In the genomic region with DNA sequence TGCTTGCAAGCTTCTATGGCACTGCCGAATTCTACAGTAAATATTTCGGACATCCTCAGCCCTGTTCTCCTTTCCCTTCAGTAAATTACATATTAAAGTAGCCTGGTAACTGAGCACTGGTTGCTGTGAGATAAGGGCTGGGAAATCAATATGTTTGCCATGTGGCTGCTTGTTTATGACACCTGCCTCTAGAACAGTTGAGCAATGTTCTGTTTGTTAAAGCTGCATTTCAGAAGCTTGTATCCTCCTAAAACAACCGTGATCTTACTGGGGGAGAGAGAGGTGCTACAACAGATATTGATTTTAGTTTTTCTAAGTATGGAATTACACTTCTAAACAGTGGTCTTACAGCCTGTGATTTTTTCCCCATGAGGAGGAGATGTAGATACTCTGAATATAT, we compare ENCODE assay signal across 1 cellular context.
TF ChIP-seq lines count a peak whose summit lies in the region.

No MANE protein-coding gene starts in this region.

TF ChIP-seq in HepG2, 621 proteins besides CTCF, POLR2A, EP300 and RAD21 (continued from another document and continues in another):
- TF ChIP-seq, protein P1, sequence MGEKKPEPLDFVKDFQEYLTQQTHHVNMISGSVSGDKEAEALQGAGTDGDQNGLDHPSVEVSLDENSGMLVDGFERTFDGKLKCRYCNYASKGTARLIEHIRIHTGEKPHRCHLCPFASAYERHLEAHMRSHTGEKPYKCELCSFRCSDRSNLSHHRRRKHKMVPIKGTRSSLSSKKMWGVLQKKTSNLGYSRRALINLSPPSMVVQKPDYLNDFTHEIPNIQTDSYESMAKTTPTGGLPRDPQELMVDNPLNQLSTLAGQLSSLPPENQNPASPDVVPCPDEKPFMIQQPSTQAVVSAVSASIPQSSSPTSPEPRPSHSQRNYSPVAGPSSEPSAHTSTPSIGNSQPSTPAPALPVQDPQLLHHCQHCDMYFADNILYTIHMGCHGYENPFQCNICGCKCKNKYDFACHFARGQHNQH (CRISPR knock-in tag; IDR thresholded peaks at IDR 0.05): 0 out of 2 replicates have a peak, but pooled peaks have one; percentile 43
- TF ChIP-seq, protein P2, sequence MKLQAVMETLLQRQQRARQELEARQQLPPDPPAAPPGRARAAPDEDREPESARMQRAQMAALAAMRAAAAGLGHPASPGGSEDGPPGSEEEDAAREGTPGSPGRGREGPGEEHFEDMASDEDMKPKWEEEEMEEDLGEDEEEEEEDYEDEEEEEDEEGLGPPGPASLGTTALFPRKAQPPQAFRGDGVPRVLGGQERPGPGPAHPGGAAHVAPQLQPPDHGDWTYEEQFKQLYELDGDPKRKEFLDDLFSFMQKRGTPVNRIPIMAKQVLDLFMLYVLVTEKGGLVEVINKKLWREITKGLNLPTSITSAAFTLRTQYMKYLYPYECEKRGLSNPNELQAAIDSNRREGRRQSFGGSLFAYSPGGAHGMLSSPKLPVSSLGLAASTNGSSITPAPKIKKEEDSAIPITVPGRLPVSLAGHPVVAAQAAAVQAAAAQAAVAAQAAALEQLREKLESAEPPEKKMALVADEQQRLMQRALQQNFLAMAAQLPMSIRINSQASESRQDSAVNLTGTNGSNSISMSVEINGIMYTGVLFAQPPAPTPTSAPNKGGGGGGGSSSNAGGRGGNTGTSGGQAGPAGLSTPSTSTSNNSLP (IDR thresholded peaks at IDR 0.05; ENCODE audit: low read depth, low read length): peak; percentile 83
- TF ChIP-seq ATF7-NPFF (CRISPR knock-in tag; IDR thresholded peaks at IDR 0.05; ENCODE audit: low read depth) (no peak), SP2 (CRISPR knock-in tag; IDR thresholded peaks at IDR 0.05) (no peak), KLF13 (CRISPR knock-in tag; IDR thresholded peaks at IDR 0.05) (no peak), ZNF124 (CRISPR knock-in tag; IDR thresholded peaks at IDR 0.05) (no peak), GTF3A (CRISPR knock-in tag; conservative IDR thresholded peaks at IDR 0.05) (no peak), ZNF292 (CRISPR knock-in tag; IDR thresholded peaks at IDR 0.05; ENCODE audit: borderline replicate concordance, low read depth) (0 out of 2 replicates have a peak, but pooled peaks have one; percentile 62), PCBP1 (IDR thresholded peaks at IDR 0.05; ENCODE audit: borderline replicate concordance, low read depth, low read length) (no peak), PLRG1 (conservative IDR thresholded peaks at IDR 0.05) (no peak), HDAC1 (CRISPR knock-in tag; IDR thresholded peaks at IDR 0.05) (no peak; the same call in none of the 2 replicates), ISL2 (CRISPR knock-in tag; IDR thresholded peaks at IDR 0.05) (peak; percentile 61; the same call in 1 of the 2 replicates), ZNF441 (CRISPR knock-in tag; IDR thresholded peaks at IDR 0.05; ENCODE audit: borderline replicate concordance) (no peak), HNF4A (CRISPR knock-in tag; IDR thresholded peaks at IDR 0.05) (peak; percentile 15; the same call in 1 of the 2 replicates), ERF (CRISPR knock-in tag; IDR thresholded peaks at IDR 0.05) (0 out of 2 replicates have a peak, but pooled peaks have one; percentile 20), RFXAP (CRISPR knock-in tag; IDR thresholded peaks at IDR 0.05; ENCODE audit: borderline replicate concordance) (no peak), RELA (CRISPR knock-in tag; IDR thresholded peaks at IDR 0.05) (no peak)
- TF ChIP-seq, protein P3, sequence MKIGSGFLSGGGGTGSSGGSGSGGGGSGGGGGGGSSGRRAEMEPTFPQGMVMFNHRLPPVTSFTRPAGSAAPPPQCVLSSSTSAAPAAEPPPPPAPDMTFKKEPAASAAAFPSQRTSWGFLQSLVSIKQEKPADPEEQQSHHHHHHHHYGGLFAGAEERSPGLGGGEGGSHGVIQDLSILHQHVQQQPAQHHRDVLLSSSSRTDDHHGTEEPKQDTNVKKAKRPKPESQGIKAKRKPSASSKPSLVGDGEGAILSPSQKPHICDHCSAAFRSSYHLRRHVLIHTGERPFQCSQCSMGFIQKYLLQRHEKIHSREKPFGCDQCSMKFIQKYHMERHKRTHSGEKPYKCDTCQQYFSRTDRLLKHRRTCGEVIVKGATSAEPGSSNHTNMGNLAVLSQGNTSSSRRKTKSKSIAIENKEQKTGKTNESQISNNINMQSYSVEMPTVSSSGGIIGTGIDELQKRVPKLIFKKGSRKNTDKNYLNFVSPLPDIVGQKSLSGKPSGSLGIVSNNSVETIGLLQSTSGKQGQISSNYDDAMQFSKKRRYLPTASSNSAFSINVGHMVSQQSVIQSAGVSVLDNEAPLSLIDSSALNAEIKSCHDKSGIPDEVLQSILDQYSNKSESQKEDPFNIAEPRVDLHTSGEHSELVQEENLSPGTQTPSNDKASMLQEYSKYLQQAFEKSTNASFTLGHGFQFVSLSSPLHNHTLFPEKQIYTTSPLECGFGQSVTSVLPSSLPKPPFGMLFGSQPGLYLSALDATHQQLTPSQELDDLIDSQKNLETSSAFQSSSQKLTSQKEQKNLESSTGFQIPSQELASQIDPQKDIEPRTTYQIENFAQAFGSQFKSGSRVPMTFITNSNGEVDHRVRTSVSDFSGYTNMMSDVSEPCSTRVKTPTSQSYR (CRISPR knock-in tag; IDR thresholded peaks at IDR 0.05; ENCODE audit: borderline replicate concordance): no peak
- TF ChIP-seq, protein P4, sequence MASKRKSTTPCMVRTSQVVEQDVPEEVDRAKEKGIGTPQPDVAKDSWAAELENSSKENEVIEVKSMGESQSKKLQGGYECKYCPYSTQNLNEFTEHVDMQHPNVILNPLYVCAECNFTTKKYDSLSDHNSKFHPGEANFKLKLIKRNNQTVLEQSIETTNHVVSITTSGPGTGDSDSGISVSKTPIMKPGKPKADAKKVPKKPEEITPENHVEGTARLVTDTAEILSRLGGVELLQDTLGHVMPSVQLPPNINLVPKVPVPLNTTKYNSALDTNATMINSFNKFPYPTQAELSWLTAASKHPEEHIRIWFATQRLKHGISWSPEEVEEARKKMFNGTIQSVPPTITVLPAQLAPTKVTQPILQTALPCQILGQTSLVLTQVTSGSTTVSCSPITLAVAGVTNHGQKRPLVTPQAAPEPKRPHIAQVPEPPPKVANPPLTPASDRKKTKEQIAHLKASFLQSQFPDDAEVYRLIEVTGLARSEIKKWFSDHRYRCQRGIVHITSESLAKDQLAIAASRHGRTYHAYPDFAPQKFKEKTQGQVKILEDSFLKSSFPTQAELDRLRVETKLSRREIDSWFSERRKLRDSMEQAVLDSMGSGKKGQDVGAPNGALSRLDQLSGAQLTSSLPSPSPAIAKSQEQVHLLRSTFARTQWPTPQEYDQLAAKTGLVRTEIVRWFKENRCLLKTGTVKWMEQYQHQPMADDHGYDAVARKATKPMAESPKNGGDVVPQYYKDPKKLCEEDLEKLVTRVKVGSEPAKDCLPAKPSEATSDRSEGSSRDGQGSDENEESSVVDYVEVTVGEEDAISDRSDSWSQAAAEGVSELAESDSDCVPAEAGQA (IDR thresholded peaks at IDR 0.05; ENCODE audit: low read depth): no peak
- TF ChIP-seq, protein P4 (CRISPR knock-in tag; IDR thresholded peaks at IDR 0.05; ENCODE audit: borderline replicate concordance): no peak
- TF ChIP-seq, protein P5, sequence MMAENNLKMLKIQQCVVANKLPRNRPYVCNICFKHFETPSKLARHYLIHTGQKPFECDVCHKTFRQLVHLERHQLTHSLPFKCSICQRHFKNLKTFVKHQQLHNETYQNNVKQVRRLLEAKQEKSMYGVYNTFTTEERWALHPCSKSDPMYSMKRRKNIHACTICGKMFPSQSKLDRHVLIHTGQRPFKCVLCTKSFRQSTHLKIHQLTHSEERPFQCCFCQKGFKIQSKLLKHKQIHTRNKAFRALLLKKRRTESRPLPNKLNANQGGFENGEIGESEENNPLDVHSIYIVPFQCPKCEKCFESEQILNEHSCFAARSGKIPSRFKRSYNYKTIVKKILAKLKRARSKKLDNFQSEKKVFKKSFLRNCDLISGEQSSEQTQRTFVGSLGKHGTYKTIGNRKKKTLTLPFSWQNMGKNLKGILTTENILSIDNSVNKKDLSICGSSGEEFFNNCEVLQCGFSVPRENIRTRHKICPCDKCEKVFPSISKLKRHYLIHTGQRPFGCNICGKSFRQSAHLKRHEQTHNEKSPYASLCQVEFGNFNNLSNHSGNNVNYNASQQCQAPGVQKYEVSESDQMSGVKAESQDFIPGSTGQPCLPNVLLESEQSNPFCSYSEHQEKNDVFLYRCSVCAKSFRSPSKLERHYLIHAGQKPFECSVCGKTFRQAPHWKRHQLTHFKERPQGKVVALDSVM (CRISPR knock-in tag; IDR thresholded peaks at IDR 0.05): no peak
- TF ChIP-seq, protein P6, sequence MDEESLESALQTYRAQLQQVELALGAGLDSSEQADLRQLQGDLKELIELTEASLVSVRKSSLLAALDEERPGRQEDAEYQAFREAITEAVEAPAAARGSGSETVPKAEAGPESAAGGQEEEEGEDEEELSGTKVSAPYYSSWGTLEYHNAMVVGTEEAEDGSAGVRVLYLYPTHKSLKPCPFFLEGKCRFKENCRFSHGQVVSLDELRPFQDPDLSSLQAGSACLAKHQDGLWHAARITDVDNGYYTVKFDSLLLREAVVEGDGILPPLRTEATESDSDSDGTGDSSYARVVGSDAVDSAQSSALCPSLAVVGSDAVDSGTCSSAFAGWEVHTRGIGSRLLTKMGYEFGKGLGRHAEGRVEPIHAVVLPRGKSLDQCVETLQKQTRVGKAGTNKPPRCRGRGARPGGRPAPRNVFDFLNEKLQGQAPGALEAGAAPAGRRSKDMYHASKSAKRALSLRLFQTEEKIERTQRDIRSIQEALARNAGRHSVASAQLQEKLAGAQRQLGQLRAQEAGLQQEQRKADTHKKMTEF (CRISPR knock-in tag; IDR thresholded peaks at IDR 0.05): peak; percentile 69; the same call in 1 of the 2 replicates
- TF ChIP-seq, protein P7, sequence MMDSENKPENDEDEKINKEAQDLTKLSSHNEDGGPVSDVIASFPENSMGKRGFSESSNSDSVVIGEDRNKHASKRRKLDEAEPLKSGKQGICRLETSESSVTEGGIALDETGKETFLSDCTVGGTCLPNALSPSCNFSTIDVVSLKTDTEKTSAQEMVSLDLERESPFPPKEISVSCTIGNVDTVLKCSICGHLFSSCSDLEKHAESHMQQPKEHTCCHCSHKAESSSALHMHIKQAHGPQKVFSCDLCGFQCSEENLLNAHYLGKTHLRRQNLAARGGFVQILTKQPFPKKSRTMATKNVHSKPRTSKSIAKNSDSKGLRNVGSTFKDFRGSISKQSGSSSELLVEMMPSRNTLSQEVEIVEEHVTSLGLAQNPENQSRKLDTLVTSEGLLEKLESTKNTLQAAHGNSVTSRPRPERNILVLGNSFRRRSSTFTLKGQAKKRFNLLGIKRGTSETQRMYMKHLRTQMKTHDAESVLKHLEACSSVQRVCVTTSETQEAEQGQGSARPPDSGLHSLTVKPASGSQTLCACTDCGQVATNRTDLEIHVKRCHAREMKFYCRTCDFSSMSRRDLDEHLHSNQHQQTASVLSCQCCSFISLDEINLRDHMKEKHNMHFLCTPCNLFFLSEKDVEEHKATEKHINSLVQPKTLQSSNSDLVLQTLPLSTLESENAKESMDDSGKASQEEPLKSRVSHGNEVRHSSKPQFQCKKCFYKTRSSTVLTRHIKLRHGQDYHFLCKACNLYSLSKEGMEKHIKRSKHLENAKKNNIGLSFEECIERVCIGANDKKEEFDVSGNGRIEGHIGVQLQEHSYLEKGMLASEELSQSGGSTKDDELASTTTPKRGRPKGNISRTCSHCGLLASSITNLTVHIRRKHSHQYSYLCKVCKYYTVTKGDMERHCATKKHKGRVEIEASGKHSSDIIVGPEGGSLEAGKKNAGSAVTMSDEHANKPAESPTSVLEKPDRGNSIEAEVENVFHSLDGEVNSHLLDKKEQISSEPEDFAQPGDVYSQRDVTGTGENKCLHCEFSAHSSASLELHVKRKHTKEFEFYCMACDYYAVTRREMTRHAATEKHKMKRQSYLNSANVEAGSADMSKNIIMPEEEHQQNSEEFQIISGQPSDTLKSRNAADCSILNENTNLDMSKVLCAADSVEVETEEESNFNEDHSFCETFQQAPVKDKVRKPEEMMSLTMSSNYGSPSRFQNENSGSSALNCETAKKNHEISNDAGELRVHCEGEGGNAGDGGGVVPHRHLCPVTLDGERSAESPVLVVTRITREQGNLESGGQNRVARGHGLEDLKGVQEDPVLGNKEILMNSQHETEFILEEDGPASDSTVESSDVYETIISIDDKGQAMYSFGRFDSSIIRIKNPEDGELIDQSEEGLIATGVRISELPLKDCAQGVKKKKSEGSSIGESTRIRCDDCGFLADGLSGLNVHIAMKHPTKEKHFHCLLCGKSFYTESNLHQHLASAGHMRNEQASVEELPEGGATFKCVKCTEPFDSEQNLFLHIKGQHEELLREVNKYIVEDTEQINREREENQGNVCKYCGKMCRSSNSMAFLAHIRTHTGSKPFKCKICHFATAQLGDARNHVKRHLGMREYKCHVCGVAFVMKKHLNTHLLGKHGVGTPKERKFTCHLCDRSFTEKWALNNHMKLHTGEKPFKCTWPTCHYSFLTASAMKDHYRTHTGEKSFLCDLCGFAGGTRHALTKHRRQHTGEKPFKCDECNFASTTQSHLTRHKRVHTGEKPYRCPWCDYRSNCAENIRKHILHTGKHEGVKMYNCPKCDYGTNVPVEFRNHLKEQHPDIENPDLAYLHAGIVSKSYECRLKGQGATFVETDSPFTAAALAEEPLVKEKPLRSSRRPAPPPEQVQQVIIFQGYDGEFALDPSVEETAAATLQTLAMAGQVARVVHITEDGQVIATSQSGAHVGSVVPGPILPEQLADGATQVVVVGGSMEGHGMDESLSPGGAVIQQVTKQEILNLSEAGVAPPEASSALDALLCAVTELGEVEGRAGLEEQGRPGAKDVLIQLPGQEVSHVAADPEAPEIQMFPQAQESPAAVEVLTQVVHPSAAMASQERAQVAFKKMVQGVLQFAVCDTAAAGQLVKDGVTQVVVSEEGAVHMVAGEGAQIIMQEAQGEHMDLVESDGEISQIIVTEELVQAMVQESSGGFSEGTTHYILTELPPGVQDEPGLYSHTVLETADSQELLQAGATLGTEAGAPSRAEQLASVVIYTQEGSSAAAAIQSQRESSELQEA (CRISPR knock-in tag; IDR thresholded peaks at IDR 0.05; ENCODE audit: not compliant biosample characterization): no peak
